In the genomic region with DNA sequence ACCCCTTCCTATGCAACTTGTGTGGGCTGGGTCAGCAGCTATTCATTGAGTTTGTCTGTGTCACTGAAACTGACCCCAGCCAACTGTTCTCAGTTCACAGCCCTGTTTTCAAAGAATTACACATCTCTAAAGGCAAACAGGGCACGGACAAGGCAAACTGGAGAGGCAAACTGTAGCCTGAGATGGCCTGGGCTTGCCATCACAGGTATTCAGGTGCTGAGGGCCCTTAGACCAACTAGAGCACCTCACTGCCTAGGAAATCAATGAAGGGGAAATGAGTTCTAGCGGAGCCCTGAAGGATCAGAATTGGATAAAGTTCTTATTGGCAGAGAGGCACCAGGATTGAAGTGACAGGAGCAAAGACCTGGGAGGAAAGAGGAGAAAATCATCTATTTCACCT, we compare ENCODE assay signal across 22 cellular contexts.
"Had no signal": no experiment of that assay in that cellular context is flagged by ENCODE, and none has a peak within 500 bp of the region (broad histone marks: within the 10 kb centered on the region; RNA-seq: fewer than 3 reads in every experiment).

No MANE protein-coding gene starts in this region.

- H3K27ac ChIP-seq: adrenal gland, esophagus muscularis mucosa, sigmoid colon, tibial artery, VCaP had no signal

- H3K27me3 Mint-ChIP-seq: activated CD4-positive, alpha-beta memory T cell treated with anti-CD3 and anti-CD28 coated beads for 36 hours; activated CD8-positive, alpha-beta memory T cell treated with anti-CD3 and anti-CD28 coated beads, Interleukin-2, amount 10 ng/mL, durations not matched to agents 7 days and 5 days; memory B cell had no signal

- H3K4me3 Mint-ChIP-seq: activated CD4-positive, alpha-beta memory T cell treated with anti-CD3 and anti-CD28 coated beads for 36 hours; activated CD8-positive, alpha-beta memory T cell treated with anti-CD3 and anti-CD28 coated beads, Interleukin-2, amount 10 ng/mL, durations not matched to agents 7 days and 5 days; activated T-cell treated with anti-CD3 and anti-CD28 coated beads, Interleukin-2, amount 50 U/mL, for 4 hours; immature natural killer cell; memory B cell; natural killer cell had no signal

- H3K4me1 ChIP-seq: adrenal gland, breast epithelium had no signal

- H3K27me3 ChIP-seq: adrenal gland, breast epithelium, esophagus muscularis mucosa, sigmoid colon, tibial artery had no signal

- H3K4me1 Mint-ChIP-seq: activated CD8-positive, alpha-beta memory T cell treated with anti-CD3 and anti-CD28 coated beads, Interleukin-2, amount 10 ng/mL, durations not matched to agents 7 days and 5 days; immature natural killer cell; memory B cell had no signal

- H3K27ac Mint-ChIP-seq: activated CD4-positive, alpha-beta memory T cell treated with anti-CD3 and anti-CD28 coated beads for 36 hours; activated CD8-positive, alpha-beta memory T cell treated with anti-CD3 and anti-CD28 coated beads, Interleukin-2, amount 10 ng/mL, durations not matched to agents 7 days and 5 days; memory B cell had no signal

- H3K9me3 ChIP-seq: adrenal gland, breast epithelium, esophagus muscularis mucosa, sigmoid colon, SK-N-SH, tibial artery had no signal

- H3K36me3 Mint-ChIP-seq: natural killer cell had no signal

- H3K4me3 ChIP-seq: adrenal gland, breast epithelium, esophagus muscularis mucosa, sigmoid colon, tibial artery had no signal

- ATAC-seq: activated CD8-positive, alpha-beta memory T cell treated with anti-CD3 and anti-CD28 coated beads, Interleukin-2, amount 10 ng/mL, durations not matched to agents 7 days and 5 days; activated T-cell treated with anti-CD3 and anti-CD28 coated beads, Interleukin-2, amount 50 U/mL, for 4 hours; left ventricle myocardium superior; natural killer cell had no signal

- H3K9me3 Mint-ChIP-seq: activated CD4-positive, alpha-beta memory T cell treated with anti-CD3 and anti-CD28 coated beads for 36 hours; activated T-cell treated with anti-CD3 and anti-CD28 coated beads, Interleukin-2, amount 50 U/mL, for 4 hours; immature natural killer cell; memory B cell; natural killer cell had no signal

- DNase-seq: activated CD4-positive, alpha-beta memory T cell treated with anti-CD3 and anti-CD28 coated beads for 36 hours; activated CD8-positive, alpha-beta memory T cell treated with anti-CD3 and anti-CD28 coated beads, Interleukin-2, amount 10 ng/mL, durations not matched to agents 7 days and 5 days; activated effector memory CD4-positive, alpha-beta T cell treated with Interleukin-2 at 50 U/mL for 16 hours; activated naive CD4-positive, alpha-beta T cell treated with anti-CD3 and anti-CD28 coated beads, Interleukin-2, amount 50 U/mL, for 16 hours; activated T-cell treated with anti-CD3 and anti-CD28 coated beads, Interleukin-2, amount 50 U/mL, for 4 hours; adrenal gland; cerebellar nuclear complex; effector CD4-positive, alpha-beta T cell; immature natural killer cell; kidney glomerular epithelial cell; left ventricle myocardium superior; natural killer cell; occipital lobe; sigmoid colon; SK-N-SH; stimulated activated CD4-positive, alpha-beta T cell treated with anti-CD3 and anti-CD28 coated beads, Interleukin-4, amount 100 ng/mL, for 4 hours; stimulated activated naive CD4-positive, alpha-beta T cell treated with Interleukin-2 at 50 U/mL for 16 hours; tibial artery had no signal
